Comparison of ENCODE assay signal across 1 cellular context in genomic region chr7:2472744-2473143, GRCh38.
TF ChIP-seq lines count a peak whose summit lies in the region.

No MANE protein-coding gene starts in this region.

TF ChIP-seq in K562, 482 proteins besides CTCF, POLR2A, EP300 and RAD21:
- TF ChIP-seq ZNF24 (IDR thresholded peaks at IDR 0.05) (peak; percentile 68), BCL6 (CRISPR knock-in tag; IDR thresholded peaks at IDR 0.05) (no peak), ZNF436 (CRISPR knock-in tag; IDR thresholded peaks at IDR 0.05) (no peak), GTF3C2 (IDR thresholded peaks at IDR 0.05; ENCODE audit: borderline replicate concordance, extremely low read depth, insufficient read length) (no peak), TCFL5 (CRISPR knock-in tag; conservative IDR thresholded peaks at IDR 0.05) (no peak), MAFG (tag; conservative IDR thresholded peaks at IDR 0.05) (no peak), E2F8 (IDR thresholded peaks at IDR 0.05; ENCODE audit: low read depth, partially characterized antibody) (no peak)
